Comparison of ENCODE assay signal across 8 cellular contexts in genomic region chr17:39927928-39928867, GRCh38. TPM values are rescaled to one million over a fixed set of nuclear protein-coding genes. Genes with fewer than 3 reads are reported as not detected.
A peak's percentile ranks its signal among the peaks of the same experiment; 100 is the strongest.
DNase-seq lines count a peak whose midpoint lies in the region; ATAC-seq and TF ChIP-seq lines count a peak whose summit lies in the region.

No MANE protein-coding gene starts in this region.

- H3K27me3 ChIP-seq in ascending aorta: no peaks in the 10 kb centered on the region

- H3K4me1 Mint-ChIP-seq in activated CD4-positive, alpha-beta T cell treated with anti-CD3 and anti-CD28 coated beads, Interleukin-2, amount 10 ng/mL, durations not matched to agents 24 days and 14 days: peaks cover 42% of the 10 kb centered on the region
- peaks cover 50% of the 10 kb centered on the region for H3K4me1 Mint-ChIP-seq in stimulated activated effector memory CD8-positive, alpha-beta T cell treated with anti-CD3 and anti-CD28 coated beads, Interleukin-12 subunit alpha, Interleukin-12 subunit beta, amount 100 ng/mL, for 72 hours

- H3K36me3 ChIP-seq in ascending aorta: peaks cover 9% of the 10 kb centered on the region in 2 donors

- DNase-seq in activated CD4-positive, alpha-beta T cell treated with anti-CD3 and anti-CD28 coated beads, Interleukin-2, amount 10 ng/mL, durations not matched to agents 24 days and 14 days: no peak
- no peak for DNase-seq in activated CD4-positive, alpha-beta T cell treated with anti-CD3 and anti-CD28 coated beads, Interleukin-2, amount 50 U/mL, for 4 hours
- DNase-seq in ascending aorta (ENCODE audit: low spot score in 2 of 2) (peak in 1 of 2 donors; percentile 85), iPS-NIHi11 (ENCODE audit: low spot score) (peak; percentile 72), cortex of kidney (lab: John Stamatoyannopoulos, UW) (no peak)
- DNase-seq in stimulated activated effector memory CD8-positive, alpha-beta T cell treated with anti-CD3 and anti-CD28 coated beads, Interleukin-12 subunit alpha, Interleukin-12 subunit beta, amount 100 ng/mL, for 72 hours (ENCODE audit: low spot score in 2 of 2): peak in 1 of 2 donors; percentile 66

- H3K27ac Mint-ChIP-seq in activated CD4-positive, alpha-beta T cell treated with anti-CD3 and anti-CD28 coated beads, Interleukin-2, amount 10 ng/mL, durations not matched to agents 24 days and 14 days: peak overlapping the region; percentile 80
- H3K27ac Mint-ChIP-seq in stimulated activated effector memory CD8-positive, alpha-beta T cell treated with anti-CD3 and anti-CD28 coated beads, Interleukin-12 subunit alpha, Interleukin-12 subunit beta, amount 100 ng/mL, for 72 hours: peak overlapping the region; percentile 95

- intact Hi-C loops in activated CD4-positive, alpha-beta T cell treated with anti-CD3 and anti-CD28 coated beads, Interleukin-2, amount 10 ng/mL, durations not matched to agents 24 days and 14 days (cut with micrococcal nuclease): loop anchor here (1.0 to 10.0 kb wide), 8 partner anchors 12 to 291 kb away; partner anchors contain the start of genes PGAP3, PSMD3 and STARD3
- intact Hi-C loops in ascending aorta (cut with DNase I): loop anchor here (1.0 to 10.0 kb wide), 5 partner anchors 25 to 1061 kb away; partner anchors contain the start of genes PLXDC1 and PSMD3

- no peaks in the 10 kb centered on the region for H3K9me3 ChIP-seq in ascending aorta

- peak overlapping the region; percentile 95 to 100 for H3K4me3 ChIP-seq in ascending aorta

- H3K27me3 Mint-ChIP-seq in activated CD4-positive, alpha-beta T cell treated with anti-CD3 and anti-CD28 coated beads, Interleukin-2, amount 10 ng/mL, durations not matched to agents 24 days and 14 days: peaks cover 3% of the 10 kb centered on the region

- peak overlapping the region; percentile 88 for H3K4me3 Mint-ChIP-seq in activated CD4-positive, alpha-beta T cell treated with anti-CD3 and anti-CD28 coated beads, Interleukin-2, amount 10 ng/mL, durations not matched to agents 24 days and 14 days
- H3K4me3 Mint-ChIP-seq in stimulated activated effector memory CD8-positive, alpha-beta T cell treated with anti-CD3 and anti-CD28 coated beads, Interleukin-12 subunit alpha, Interleukin-12 subunit beta, amount 100 ng/mL, for 72 hours: peak overlapping the region; percentile 79

- H3K27ac ChIP-seq in ascending aorta: peak overlapping the region; percentile 98 to 99

- no peak for TF ChIP-seq CTCF in ascending aorta (IDR thresholded peaks at IDR 0.05)

- ATAC-seq in HG03521 (IDR thresholded peaks at IDR 0.05; ENCODE audit: unreplicated experiment) (peak; percentile 9), GM18858 (IDR thresholded peaks at IDR 0.05; ENCODE audit: unreplicated experiment) (no peak)
- peak; percentile 0 for ATAC-seq in stimulated activated effector memory CD8-positive, alpha-beta T cell treated with anti-CD3 and anti-CD28 coated beads, Interleukin-12 subunit alpha, Interleukin-12 subunit beta, amount 100 ng/mL, for 72 hours

- H3K36me3 Mint-ChIP-seq in activated CD4-positive, alpha-beta T cell treated with anti-CD3 and anti-CD28 coated beads, Interleukin-2, amount 10 ng/mL, durations not matched to agents 24 days and 14 days (ENCODE audit: low read depth): peaks cover 10% of the 10 kb centered on the region
- peaks cover 27% of the 10 kb centered on the region for H3K36me3 Mint-ChIP-seq in stimulated activated effector memory CD8-positive, alpha-beta T cell treated with anti-CD3 and anti-CD28 coated beads, Interleukin-12 subunit alpha, Interleukin-12 subunit beta, amount 100 ng/mL, for 72 hours

- H3K4me1 ChIP-seq in ascending aorta: peaks cover 14 to 32% of the 10 kb centered on the region in 2 donors

- no peaks in the 10 kb centered on the region for H3K9me3 Mint-ChIP-seq in activated CD4-positive, alpha-beta T cell treated with anti-CD3 and anti-CD28 coated beads, Interleukin-2, amount 10 ng/mL, durations not matched to agents 24 days and 14 days
- H3K9me3 Mint-ChIP-seq in stimulated activated effector memory CD8-positive, alpha-beta T cell treated with anti-CD3 and anti-CD28 coated beads, Interleukin-12 subunit alpha, Interleukin-12 subunit beta, amount 100 ng/mL, for 72 hours: no peaks in the 10 kb centered on the region

RNA-seq across cellular contexts. Expression of gene LRRC3C, which starts 0.7 kb away (rescaled TPM):
- total RNA-seq in activated CD4-positive, alpha-beta T cell treated with anti-CD3 and anti-CD28 coated beads, Interleukin-2, amount 10 ng/mL, durations not matched to agents 24 days and 14 days: not detected in 2 replicates
- total RNA-seq in ascending aorta: not detected

RNA-seq across cellular contexts. Expression of gene ORMDL3, which starts 0.8 kb away (rescaled TPM):
- 65.7 and 65.8 TPM in 2 replicates for total RNA-seq in activated CD4-positive, alpha-beta T cell treated with anti-CD3 and anti-CD28 coated beads, Interleukin-2, amount 10 ng/mL, durations not matched to agents 24 days and 14 days
- total RNA-seq in ascending aorta: 32.2 TPM

RNA-seq across cellular contexts. Expression of gene GSDMB, which starts 9.8 kb away (rescaled TPM):
- total RNA-seq in activated CD4-positive, alpha-beta T cell treated with anti-CD3 and anti-CD28 coated beads, Interleukin-2, amount 10 ng/mL, durations not matched to agents 24 days and 14 days: 22.1 and 22.7 TPM in 2 replicates
- total RNA-seq in ascending aorta: 6.9 TPM

RNA-seq across cellular contexts. Expression of gene GSDMA, which starts 34.6 kb away (rescaled TPM):
- total RNA-seq in activated CD4-positive, alpha-beta T cell treated with anti-CD3 and anti-CD28 coated beads, Interleukin-2, amount 10 ng/mL, durations not matched to agents 24 days and 14 days: 0.69 and 0.84 TPM in 2 replicates
- not detected for total RNA-seq in ascending aorta

RNA-seq across cellular contexts. Expression of gene PSMD3, which starts 52.4 kb away (rescaled TPM):
- 199 and 204 TPM in 2 replicates for total RNA-seq in activated CD4-positive, alpha-beta T cell treated with anti-CD3 and anti-CD28 coated beads, Interleukin-2, amount 10 ng/mL, durations not matched to agents 24 days and 14 days
- 93.1 TPM for total RNA-seq in ascending aorta
